ENCODE assay signal across 5 cellular contexts in genomic region chr1:46248122-46248920, GRCh38. TPM values are rescaled to one million over a fixed set of nuclear protein-coding genes. Genes with fewer than 3 reads are reported as not detected.
DNase-seq lines count a peak whose midpoint lies in the region; ATAC-seq, FAIRE-seq and TF ChIP-seq lines count a peak whose summit lies in the region.

No MANE protein-coding gene starts in this region.

- WGBS in ovary, 3 donors, result 2% methylated on average over 7 of the region's 7 CpGs

- H3K9me3 ChIP-seq in ovary, result no peaks in the 10 kb centered on the region

- H3K4me1 ChIP-seq in GM23338 (ENCODE audit: insufficient read depth), result peaks cover 9% of the 10 kb centered on the region
- H3K4me1 ChIP-seq in ovary (ENCODE audit: insufficient read depth), result peaks cover 3% of the 10 kb centered on the region

- peaks cover 46% of the 10 kb centered on the region for H3K36me3 Mint-ChIP-seq in GM23338 (ENCODE audit: low read depth)

- H3K4me2 ChIP-seq in GM23338, result peak overlapping the region; percentile 84

- no peak for FAIRE-seq in bronchial epithelial cell (lab: Jason Lieb, UNC)
- no peak for FAIRE-seq in frontal cortex (lab: Jason Lieb, UNC)

- peaks cover 2% of the 10 kb centered on the region; the same call in 1 of the 3 replicates for H3K9me3 Mint-ChIP-seq in GM23338

- TF ChIP-seq CTCF in GM23338 (conservative IDR thresholded peaks at IDR 0.05; ENCODE audit: low read depth in 2 of 2), result peak; percentile 64 to 75
- no peak for TF ChIP-seq CTCF in bronchial epithelial cell (IDR thresholded peaks at IDR 0.05; ENCODE audit: insufficient read depth, low read length, severe bottlenecking)
- no peak for TF ChIP-seq CTCF in ovary (IDR thresholded peaks at IDR 0.05)

- peak; percentile 85 for DNase-seq in GM23338 (ENCODE audit: low spot score)
- DNase-seq in NCI-H345 (lab: John Stamatoyannopoulos, UW), result peak; percentile 77
- peak; percentile 35 for DNase-seq in bronchial epithelial cell (ENCODE audit: low read depth)
- DNase-seq in ovary, result peak; percentile 30 to 67 (median 61)
- no peak for DNase-seq in frontal cortex (ENCODE audit: low spot score in 2 of 2)

- H3K4me3 Mint-ChIP-seq in GM23338, result peak overlapping the region; percentile 90

- TF ChIP-seq EP300 in ovary (IDR thresholded peaks at IDR 0.05), result no peak

- peak; percentile 44 for ATAC-seq in GM23338

- H3K36me3 ChIP-seq in GM23338 (ENCODE audit: insufficient read depth) (peaks cover 22% of the 10 kb centered on the region), bronchial epithelial cell (ENCODE audit: control insufficient read depth, insufficient read depth, low read length) (no peaks in the 10 kb centered on the region), ovary (no peaks in the 10 kb centered on the region)

- H3K27me3 ChIP-seq in GM23338 (ENCODE audit: insufficient read depth), result no peaks in the 10 kb centered on the region
- no peaks in the 10 kb centered on the region for H3K27me3 ChIP-seq in bronchial epithelial cell (ENCODE audit: control insufficient read depth, insufficient read depth, low read length)
- H3K27me3 ChIP-seq in ovary, result no peaks in the 10 kb centered on the region

- intact Hi-C loops in ovary (cut with DNase I), result no loop called here

- peak overlapping the region; percentile 90 for H3K27ac ChIP-seq in GM23338 (ENCODE audit: low read depth)
- H3K27ac ChIP-seq in ovary, result no peak overlapping the region

- peak overlapping the region; percentile 91 for H3K27ac Mint-ChIP-seq in GM23338

- no peak overlapping the region for H2AFZ ChIP-seq in GM23338

- peak overlapping the region; percentile 73 for H3K4me3 ChIP-seq in GM23338
- peak overlapping the region; percentile 49 for H3K4me3 ChIP-seq in bronchial epithelial cell (ENCODE audit: low read depth, low read length)
- H3K4me3 ChIP-seq in ovary, result peak overlapping the region; percentile 50

- peaks cover 14% of the 10 kb centered on the region for H3K27me3 Mint-ChIP-seq in GM23338 (ENCODE audit: insufficient read depth, low read depth, poor library complexity)

- H3K79me2 ChIP-seq in GM23338 (replicated peaks; ENCODE audit: insufficient read depth), result peaks cover 23% of the 10 kb centered on the region

- H3K9me2 ChIP-seq in GM23338 (ENCODE audit: insufficient read depth), result no peaks in the 10 kb centered on the region

- peaks cover 20% of the 10 kb centered on the region; the same call in 1 of the 2 replicates for H3F3A ChIP-seq in GM23338 (replicated peaks; ENCODE audit: low read depth)

- H4K20me1 ChIP-seq in GM23338 (replicated peaks; ENCODE audit: insufficient read depth), result peaks cover 21% of the 10 kb centered on the region

- no peak for TF ChIP-seq POLR2A in ovary (IDR thresholded peaks at IDR 0.05)

- H3K4me1 Mint-ChIP-seq in GM23338, result peaks cover 12% of the 10 kb centered on the region

TF ChIP-seq in GM23338, 12 proteins besides CTCF, POLR2A, EP300 and RAD21 (continues in another document):
- TF ChIP-seq ETS1 (IDR thresholded peaks at IDR 0.05) (no peak), NANOG (IDR thresholded peaks at IDR 0.05; ENCODE audit: borderline replicate concordance) (no peak), ZNF462 (CRISPR knock-in tag; IDR thresholded peaks at IDR 0.05) (no peak), STAT1 (IDR thresholded peaks at IDR 0.05; ENCODE audit: unreplicated experiment) (no peak), POLR2AphosphoS5 (IDR thresholded peaks at IDR 0.05; ENCODE audit: low read depth) (no peak)

RNA-seq across cellular contexts. Expression of gene RAD54L, which starts 0.8 kb away (rescaled TPM):
- 32.5 and 48.1 TPM in 2 replicates for total RNA-seq in GM23338 (2014; rRNA removed; shearing (Covaris generic))
- polyA plus RNA-seq in GM23338 (2016; fragmentation: Nextera tagmentation; extraction: Ambion mirVana), result 26.4 TPM in 2 replicates
- 0.13 and 0.26 TPM in 2 replicates for total RNA-seq in bronchial epithelial cell
- total RNA-seq in ovary, result 1 to 10 TPM in 2 of 7 donors, under 1 TPM in 4, not detected in 1; 0.28 to 1.4 (median 0.82) TPM
- polyA plus RNA-seq in ovary, result under 1 TPM; 0.50 to 0.63 TPM
- total RNA-seq in frontal cortex, result 0.82 TPM

RNA-seq across cellular contexts. Expression of gene LURAP1, which starts 45.2 kb away (rescaled TPM):
- 3.5 and 5.0 TPM in 2 replicates for total RNA-seq in GM23338 (2014; rRNA removed; shearing (Covaris generic))
- polyA plus RNA-seq in GM23338 (2016; fragmentation: Nextera tagmentation; extraction: Ambion mirVana), result 1.3 and 1.8 TPM in 2 replicates
- 4.5 and 5.5 TPM in 2 replicates for total RNA-seq in bronchial epithelial cell
- 10 to 100 TPM in 3 of 7 donors, 1 to 10 TPM in 4; 4.5 to 15.4 (median 9.9) TPM for total RNA-seq in ovary
- polyA plus RNA-seq in ovary, result 1 to 10 TPM; 3.7 to 6.1 TPM
- 2.4 TPM for total RNA-seq in frontal cortex

RNA-seq across cellular contexts. Expression of gene POMGNT1, which starts 50.1 kb away (rescaled TPM):
- total RNA-seq in GM23338 (2014; rRNA removed; shearing (Covaris generic)), result 32.1 and 33.2 TPM in 2 replicates
- 23.0 and 24.3 TPM in 2 replicates for polyA plus RNA-seq in GM23338 (2016; fragmentation: Nextera tagmentation; extraction: Ambion mirVana)
- 48.1 and 54.8 TPM in 2 replicates for total RNA-seq in bronchial epithelial cell
- 10 to 100 TPM; 19.1 to 49.2 (median 40.2) TPM for total RNA-seq in ovary
- polyA plus RNA-seq in ovary, result 10 to 100 TPM; 27.6 to 42.1 TPM
- total RNA-seq in frontal cortex, result 40.4 TPM

RNA-seq across cellular contexts. Expression of gene LRRC41, which starts 55.1 kb away (rescaled TPM):
- 52.8 and 69.4 TPM in 2 replicates for total RNA-seq in GM23338 (2014; rRNA removed; shearing (Covaris generic))
- polyA plus RNA-seq in GM23338 (2016; fragmentation: Nextera tagmentation; extraction: Ambion mirVana) (19.0 and 20.1 TPM in 2 replicates), ovary (10 to 100 TPM; 37.5 to 49.5 TPM)
- total RNA-seq in bronchial epithelial cell (53.7 and 71.6 TPM in 2 replicates), ovary (10 to 100 TPM; 54.8 to 99.8 (median 74.1) TPM), frontal cortex (51.0 TPM)

RNA-seq across cellular contexts. Expression of gene UQCRH, which starts 55.2 kb away (rescaled TPM):
- total RNA-seq in GM23338 (2014; rRNA removed; shearing (Covaris generic)), result 579 and 750 TPM in 2 replicates
- polyA plus RNA-seq in GM23338 (2016; fragmentation: Nextera tagmentation; extraction: Ambion mirVana) (1,330 and 1,384 TPM in 2 replicates), ovary (100 to 1,000 TPM; 272 to 359 TPM)
- total RNA-seq in bronchial epithelial cell (534 and 762 TPM in 2 replicates), ovary (100 to 1,000 TPM; 140 to 453 (median 189) TPM), frontal cortex (326 TPM)

Comparison
In these comparisons a context has a peak if more than half of its experiments do, and no peak if none do; other contexts are left out.
1. DNase-seq: peak in GM23338 (single experiment), NCI-H345 (single experiment), bronchial epithelial cell (single experiment) and ovary (5 of 5); none in frontal cortex (0 of 2).
2. CTCF ChIP-seq: peak in GM23338 (2 of 2); none in bronchial epithelial cell (single experiment) and ovary (0 of 3).
3. RNA of gene RAD54L, which starts 0.8 kb away (total RNA-seq): 32.5 to 48.1 TPM in GM23338; 0.82 TPM in frontal cortex (single experiment), 0.28 to 1.4 TPM in ovary and 0.13 to 0.26 TPM in bronchial epithelial cell; every median in the first group is over 10 times any median in the second.
4. Peak in every context shown above with its lines, with median percentiles within 50 percentile points of each other: H3K4me3 ChIP-seq.